Comparison of ENCODE assay signal across 12 cellular contexts in the genomic region with DNA sequence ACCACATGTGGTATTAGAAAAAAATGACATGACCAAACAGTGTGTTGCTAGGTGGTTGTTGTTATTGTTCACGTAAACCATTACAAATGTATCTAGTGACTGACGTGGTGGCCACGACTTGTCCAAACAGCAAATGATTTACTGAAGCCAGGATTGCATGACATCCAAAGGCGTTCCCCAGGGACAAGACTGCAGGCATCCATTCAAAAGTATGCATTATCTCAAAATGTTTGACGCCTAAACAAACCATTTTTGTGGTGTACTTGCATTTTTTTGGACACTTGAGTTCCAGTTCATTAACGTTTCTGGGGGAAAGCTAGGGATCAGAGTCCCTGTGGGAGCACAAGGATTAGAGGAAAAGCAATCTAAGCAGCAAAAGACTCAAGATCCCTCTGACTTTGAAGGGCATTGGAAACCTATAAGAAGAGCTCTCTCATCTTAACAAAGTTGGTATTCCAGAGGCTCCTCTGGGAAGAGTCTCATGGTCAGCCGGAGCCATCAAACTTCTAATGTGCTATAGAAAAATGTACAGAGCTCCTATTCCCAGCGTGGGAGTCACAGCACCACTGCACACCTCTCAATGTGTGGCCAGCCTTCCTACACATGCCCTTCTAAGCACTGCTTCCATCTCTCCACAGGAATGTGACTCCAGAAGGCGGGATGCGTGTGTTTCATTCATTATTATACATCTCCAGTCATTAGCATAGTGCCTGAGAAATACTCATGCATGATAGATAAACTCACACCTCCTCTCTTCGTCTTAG.
DNase-seq lines count a peak whose midpoint lies in the region; ATAC-seq and TF ChIP-seq lines count a peak whose summit lies in the region.
"Had no signal": no experiment of that assay in that cellular context is flagged by ENCODE, and none has a peak within 500 bp of the region (broad histone marks: within the 10 kb centered on the region; RNA-seq: fewer than 3 reads in every experiment).

No MANE protein-coding gene starts in this region.

- DNase-seq in AG20443 (ENCODE audit: low spot score) (peak; percentile 80), MG63 (peak; percentile 26), brain pericyte (ENCODE audit: low read depth, low spot score) (peak; percentile 34), mucosa of descending colon (no peak), NCI-H526 (lab: John Stamatoyannopoulos, UW) (no peak), H7 (no peak), NCI-H446 (lab: John Stamatoyannopoulos, UW) (no peak)
- no peak for DNase-seq in activated CD4-positive, alpha-beta T cell treated with anti-CD3 and anti-CD28 coated beads, Interleukin-2, amount 50 U/mL, for 48 hours
- DNase-seq: CD8-positive, alpha-beta T cell; MM.1S; NK-92 treated with Interleukin-12 subunit alpha and Interleukin-12 subunit beta, amount 100 ng/mL, for 24 hours had no signal

- H3K36me3 ChIP-seq in MG63 (peaks cover 83% of the 10 kb centered on the region), mucosa of descending colon (ENCODE audit: low read depth) (no peaks in the 10 kb centered on the region), H7 (replicated peaks; ENCODE audit: control insufficient read depth, insufficient read depth, low read length) (no peaks in the 10 kb centered on the region)
- H3K36me3 ChIP-seq: vagina had no signal

- H3K4me1 ChIP-seq in mucosa of descending colon (ENCODE audit: low read depth) = no peaks in the 10 kb centered on the region

- TF ChIP-seq CTCF in mucosa of descending colon (IDR thresholded peaks at IDR 0.05) = no peak

- peak; percentile 25 for ATAC-seq in mucosa of descending colon
- ATAC-seq: CD8-positive, alpha-beta T cell had no signal

- H3K4me3 ChIP-seq in MG63 (no peak overlapping the region), mucosa of descending colon (no peak overlapping the region), H7 (ENCODE audit: insufficient read depth, low read depth, low read length) (no peak overlapping the region)
- H3K4me3 ChIP-seq: vagina had no signal

- no peaks in the 10 kb centered on the region for H3K27me3 ChIP-seq in MG63
- no peaks in the 10 kb centered on the region for H3K27me3 ChIP-seq in H7 (ENCODE audit: control insufficient read depth, insufficient read depth, low read length)
- H3K27me3 ChIP-seq: vagina had no signal

- intact Hi-C loops in mucosa of descending colon (cut with DNase I, micrococcal nuclease) = no loop called here

- H3K9me3 ChIP-seq in MG63 (no peaks in the 10 kb centered on the region), mucosa of descending colon (no peaks in the 10 kb centered on the region)
- H3K9me3 ChIP-seq: vagina had no signal

Comparison
In these comparisons a context has a peak if more than half of its experiments do, and no peak if none do; other contexts are left out.
1. DNase-seq: peak in AG20443 (single experiment), MG63 (single experiment) and brain pericyte (single experiment); none in mucosa of descending colon (0 of 3), NCI-H526 (0 of 2), activated CD4-positive, alpha-beta T cell treated with anti-CD3 and anti-CD28 coated beads, Interleukin-2, amount 50 U/mL, for 48 hours (0 of 2), H7 (single experiment) and NCI-H446 (0 of 2).